In genomic region chr2:218382785-218383184, GRCh38 we compare ENCODE assay signal across 17 cellular contexts. TPM values are rescaled to one million over a fixed set of nuclear protein-coding genes. Genes with fewer than 3 reads are reported as not detected.
A peak's percentile ranks its signal among the peaks of the same experiment; 100 is the strongest.
DNase-seq lines count a peak whose midpoint lies in the region; ATAC-seq and TF ChIP-seq lines count a peak whose summit lies in the region.
"Had no signal": no experiment of that assay in that cellular context is flagged by ENCODE, and none has a peak within 500 bp of the region (broad histone marks: within the 10 kb centered on the region; RNA-seq: fewer than 3 reads in every experiment).

No MANE protein-coding gene starts in this region.

- peaks cover 6% of the 10 kb centered on the region; the same call in 1 of the 2 replicates for H3F3A ChIP-seq in GM23338 (replicated peaks; ENCODE audit: low read depth)

- H3K4me3 ChIP-seq in HL-60 (replicated peaks; ENCODE audit: insufficient read depth, low read length), result peak overlapping the region; percentile 14; the same call in 1 of the 2 replicates
- peak overlapping the region in 1 of 2 donors; percentile 55 for H3K4me3 ChIP-seq in left lung
- no peak overlapping the region for H3K4me3 ChIP-seq in osteoblast (ENCODE audit: insufficient read depth, low read length)
- H3K4me3 ChIP-seq in transverse colon, result no peak overlapping the region
- H3K4me3 ChIP-seq in GM23338, result no peak overlapping the region

- WGBS in transverse colon (ENCODE audit: low coverage in 1 of 2), 2 donors, result 96% methylated on average over 6 of the region's 6 CpGs; no CpG with 5 or more reads in 1 of the 2 donors

- no peak for TF ChIP-seq EP300 in transverse colon (IDR thresholded peaks at IDR 0.05; ENCODE audit: low read depth)

- in situ Hi-C loops in transverse colon (cut with MboI; ENCODE audit: low pct_ligation_motif_present in 1 of 4, low pct_unique_long_range_greater_than_20kb in 1 of 4, low sequenced_read_pairs in 3 of 4), result loop anchor here in 3 of 4 donors (25.0 kb wide), 2 partner anchors 95 to 195 kb away; partner anchors contain the start of gene TMBIM1 (in 2 of the 3)

- DNase-seq in HL-60 (ENCODE audit: low read depth in 1 of 2, low spot score in 1 of 2) (no peak), left lung (no peak), osteoblast (ENCODE audit: insufficient read length, low spot score, missing footprints) (peak; percentile 30), transverse colon (no peak), left colon (no peak), GM23338 (ENCODE audit: low spot score) (no peak)
- DNase-seq: CD4-positive, alpha-beta memory T cell; DMS79 treated with DMSO at 0.1 percent for 48 hours; GDM1; Karpas-422; MM.1S; NCI-H1930; NCI-H2171; NCI-H774 had no signal

- intact Hi-C loops in left lung (cut with DNase I) (no loop called here), transverse colon (cut with DNase I; ENCODE audit: low total_unique reads) (no loop called here), left colon (cut with DNase I, micrococcal nuclease) (no loop called here)

- H3K27ac Mint-ChIP-seq in GM23338, result no peak overlapping the region
- H3K27ac Mint-ChIP-seq: CD4-positive, alpha-beta memory T cell had no signal

- H3K27me3 ChIP-seq in HL-60 (ENCODE audit: insufficient read depth, poor library complexity, severe bottlenecking) (no peaks in the 10 kb centered on the region), left lung (no peaks in the 10 kb centered on the region), osteoblast (ENCODE audit: insufficient read depth, low read length) (peaks cover 14% of the 10 kb centered on the region), transverse colon (no peaks in the 10 kb centered on the region), GM23338 (ENCODE audit: insufficient read depth) (peaks cover 23% of the 10 kb centered on the region)

- ATAC-seq in left lung (no peak), left colon (no peak), HG02642 (IDR thresholded peaks at IDR 0.05; ENCODE audit: poor library complexity, unreplicated experiment) (no peak), GM23338 (no peak)

- peaks cover 0 to 56% of the 10 kb centered on the region in 2 donors for H3K4me1 ChIP-seq in left lung
- H3K4me1 ChIP-seq in osteoblast (ENCODE audit: insufficient read depth, low read length), result no peaks in the 10 kb centered on the region
- peaks cover 0 to 9% (median 3%) of the 10 kb centered on the region in 4 donors for H3K4me1 ChIP-seq in transverse colon
- peaks cover 6% of the 10 kb centered on the region; the same call in 1 of the 2 replicates for H3K4me1 ChIP-seq in GM23338 (ENCODE audit: insufficient read depth)

- no peaks in the 10 kb centered on the region for H3K9me2 ChIP-seq in GM23338 (ENCODE audit: insufficient read depth)

- H3K36me3 ChIP-seq in left lung (peaks cover 0 to 33% of the 10 kb centered on the region in 2 donors), osteoblast (ENCODE audit: insufficient read depth, low read length) (no peaks in the 10 kb centered on the region), transverse colon (no peaks in the 10 kb centered on the region), GM23338 (ENCODE audit: insufficient read depth) (no peaks in the 10 kb centered on the region)

- TF ChIP-seq CTCF in HL-60 (IDR thresholded peaks at IDR 0.05; ENCODE audit: insufficient read depth, low read length), result no peak
- no peak for TF ChIP-seq CTCF in left lung (IDR thresholded peaks at IDR 0.05)
- TF ChIP-seq CTCF in osteoblast (IDR thresholded peaks at IDR 0.05; ENCODE audit: extremely low read depth, low read depth, low read length), result no peak
- no peak for TF ChIP-seq CTCF in transverse colon (IDR thresholded peaks at IDR 0.05)
- TF ChIP-seq CTCF in GM23338 (conservative IDR thresholded peaks at IDR 0.05; ENCODE audit: low read depth in 2 of 2), result no peak

- H4K20me1 ChIP-seq in osteoblast (ENCODE audit: insufficient read depth, low read length) (no peaks in the 10 kb centered on the region), GM23338 (replicated peaks; ENCODE audit: insufficient read depth) (no peaks in the 10 kb centered on the region)

- H3K9me3 ChIP-seq in left lung (no peaks in the 10 kb centered on the region), osteoblast (ENCODE audit: low read depth, low read length) (no peaks in the 10 kb centered on the region), transverse colon (no peaks in the 10 kb centered on the region)

- no peaks in the 10 kb centered on the region for H3K36me3 Mint-ChIP-seq in GM23338 (ENCODE audit: low read depth)
- H3K36me3 Mint-ChIP-seq: CD4-positive, alpha-beta memory T cell had no signal

- H3K4me3 Mint-ChIP-seq in GM23338, result no peak overlapping the region
- H3K4me3 Mint-ChIP-seq: CD4-positive, alpha-beta memory T cell had no signal

- H3K27me3 Mint-ChIP-seq in GM23338 (ENCODE audit: insufficient read depth, low read depth, poor library complexity), result peaks cover 20% of the 10 kb centered on the region

- TF ChIP-seq POLR2A in transverse colon (IDR thresholded peaks at IDR 0.05), result no peak

- H2AFZ ChIP-seq in osteoblast (ENCODE audit: low read length) (no peak overlapping the region), GM23338 (no peak overlapping the region)

- peak overlapping the region; percentile 39 for H3K27ac ChIP-seq in HL-60 (replicated peaks)
- H3K27ac ChIP-seq in left lung, result peak overlapping the region; percentile 56 to 89
- H3K27ac ChIP-seq in osteoblast (ENCODE audit: low read depth, low read length), result no peak overlapping the region
- H3K27ac ChIP-seq in transverse colon, result peak overlapping the region in 3 of 4 donors; percentile 14 to 29 (median 23)
- H3K27ac ChIP-seq in GM23338 (ENCODE audit: low read depth), result no peak overlapping the region

- peaks cover 5% of the 10 kb centered on the region; the same call in 2 of the 3 replicates for H3K4me1 Mint-ChIP-seq in GM23338

- no peak overlapping the region for H3K4me2 ChIP-seq in osteoblast (ENCODE audit: insufficient read depth, low read length)
- H3K4me2 ChIP-seq in GM23338, result no peak overlapping the region

- no peaks in the 10 kb centered on the region for H3K79me2 ChIP-seq in osteoblast (ENCODE audit: insufficient read depth, low read length)
- H3K79me2 ChIP-seq in GM23338 (replicated peaks; ENCODE audit: insufficient read depth), result no peaks in the 10 kb centered on the region

- H3K9me3 Mint-ChIP-seq in GM23338, result no peaks in the 10 kb centered on the region
- H3K9me3 Mint-ChIP-seq: CD4-positive, alpha-beta memory T cell had no signal

TF ChIP-seq in GM23338, 12 proteins besides CTCF, POLR2A, EP300 and RAD21 (continues in another document):
- TF ChIP-seq CREB1 (CRISPR knock-in tag; IDR thresholded peaks at IDR 0.05; ENCODE audit: low read depth), result no peak
- no peak for TF ChIP-seq EZH2phosphoT487 (IDR thresholded peaks at IDR 0.05; ENCODE audit: unreplicated experiment)
- no peak for TF ChIP-seq NANOG (IDR thresholded peaks at IDR 0.05; ENCODE audit: borderline replicate concordance)
- no peak for TF ChIP-seq POLR2AphosphoS5 (IDR thresholded peaks at IDR 0.05; ENCODE audit: low read depth)
- no peak for TF ChIP-seq EZH2 (IDR thresholded peaks at IDR 0.05; ENCODE audit: low read depth, unreplicated experiment)
- no peak for TF ChIP-seq JUNB (IDR thresholded peaks at IDR 0.05; ENCODE audit: unreplicated experiment)

RNA-seq across cellular contexts. Expression of gene SLC11A1, which starts 0.7 kb away (rescaled TPM):
- 100 to 1,000 TPM in 1 of 2 donors, 10 to 100 TPM in 1; 98.2 to 194 TPM for total RNA-seq in left lung
- 0.29 and 0.36 TPM in 2 replicates for total RNA-seq in osteoblast
- 1 to 10 TPM; 2.6 to 8.4 (median 6.3) TPM for total RNA-seq in transverse colon
- 1 to 10 TPM; 1.7 to 2.0 TPM for total RNA-seq in left colon
- total RNA-seq in GM23338 (2014; rRNA removed; shearing (Covaris generic)), result 0.89 TPM in 1 of 2 replicates, not detected in the other
- 0.16 and 0.31 TPM in 2 replicates for polyA plus RNA-seq in GM23338 (2016; fragmentation: Nextera tagmentation; extraction: Ambion mirVana)

RNA-seq across cellular contexts. Expression of gene CTDSP1, which starts 16.9 kb away (rescaled TPM):
- 100 to 1,000 TPM; 122 to 147 TPM for total RNA-seq in left lung
- total RNA-seq in osteoblast, result 53.3 and 71.7 TPM in 2 replicates
- 100 to 1,000 TPM; 132 to 197 (median 173) TPM for total RNA-seq in transverse colon
- 100 to 1,000 TPM; 153 to 176 TPM for total RNA-seq in left colon
- 14.8 and 21.8 TPM in 2 replicates for total RNA-seq in GM23338 (2014; rRNA removed; shearing (Covaris generic))
- 6.7 and 6.9 TPM in 2 replicates for polyA plus RNA-seq in GM23338 (2016; fragmentation: Nextera tagmentation; extraction: Ambion mirVana)

RNA-seq across cellular contexts. Expression of gene CATIP, which starts 26.1 kb away (rescaled TPM):
- total RNA-seq in left lung, result 1 to 10 TPM in 1 of 2 donors, under 1 TPM in 1; 0.55 to 3.3 TPM
- total RNA-seq in osteoblast, result not detected in 2 replicates
- total RNA-seq in transverse colon, result not detected
- not detected for total RNA-seq in left colon
- total RNA-seq in GM23338 (2014; rRNA removed; shearing (Covaris generic)), result not detected in 2 replicates
- polyA plus RNA-seq in GM23338 (2016; fragmentation: Nextera tagmentation; extraction: Ambion mirVana), result 0.15 and 0.23 TPM in 2 replicates
- total RNA-seq: A673; CD4-positive, alpha-beta memory T cell; Right ventricle myocardium inferior had no signal
- polyA plus RNA-seq: CD4-positive, alpha-beta memory T cell had no signal

RNA-seq across cellular contexts. Expression of gene VIL1, which starts 36.1 kb away (rescaled TPM):
- total RNA-seq in left lung (under 1 TPM in 1 of 2 donors, not detected in 1; 0.29 TPM), osteoblast (under 0.01 TPM in 1 of 2 replicates, not detected in the other), transverse colon (100 to 1,000 TPM; 177 to 541 (median 285) TPM), left colon (100 to 1,000 TPM; 441 to 488 TPM)
- total RNA-seq in GM23338 (2014; rRNA removed; shearing (Covaris generic)), result 5.9 and 9.2 TPM in 2 replicates
- polyA plus RNA-seq in GM23338 (2016; fragmentation: Nextera tagmentation; extraction: Ambion mirVana), result 2.3 and 3.5 TPM in 2 replicates
- total RNA-seq: A673; CD4-positive, alpha-beta memory T cell; Right ventricle myocardium inferior had no signal
- polyA plus RNA-seq: CD4-positive, alpha-beta memory T cell had no signal

Comparison
In these comparisons a context has a peak if more than half of its experiments do, and no peak if none do; other contexts are left out.
1. H3K27ac ChIP-seq: peak in HL-60 (single experiment), left lung (2 of 2) and transverse colon (3 of 4); none in osteoblast (single experiment) and GM23338 (single experiment).
2. RNA of gene SLC11A1, which starts 0.7 kb away (total RNA-seq): 98.2 to 194 TPM in left lung; 2.6 to 8.4 TPM in transverse colon, 1.7 to 2.0 TPM in left colon, 0.29 to 0.36 TPM in osteoblast and 0.89 TPM in GM23338; every median in the first group is over 10 times any median in the second.